In the genomic region with DNA sequence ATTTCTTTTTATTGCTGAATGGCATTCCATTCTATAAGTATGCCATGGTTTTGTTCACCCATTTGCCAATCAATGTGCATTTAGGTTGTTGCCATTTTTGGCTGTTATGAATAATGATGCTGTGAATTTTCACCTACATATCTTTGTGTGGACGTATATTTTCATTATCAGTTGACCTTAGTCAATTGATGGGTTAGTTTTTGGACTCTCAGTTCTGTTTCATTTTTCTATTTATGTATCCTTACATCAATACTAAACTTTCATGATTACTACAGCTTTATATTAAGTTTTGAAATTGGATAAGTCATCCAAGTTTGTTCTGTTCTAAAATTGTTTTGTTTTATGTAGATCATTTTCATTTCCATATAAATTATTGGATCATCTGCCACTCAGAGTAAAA, we compare ENCODE assay signal across 1 cellular context.
A peak's percentile ranks its signal among the peaks of the same experiment; 100 is the strongest.
TF ChIP-seq lines count a peak whose summit lies in the region.

No MANE protein-coding gene starts in this region.

TF ChIP-seq in GM12878, 131 proteins besides CTCF, POLR2A, EP300 and RAD21 (continued from another document and continues in another):
- TF ChIP-seq, protein P1, sequence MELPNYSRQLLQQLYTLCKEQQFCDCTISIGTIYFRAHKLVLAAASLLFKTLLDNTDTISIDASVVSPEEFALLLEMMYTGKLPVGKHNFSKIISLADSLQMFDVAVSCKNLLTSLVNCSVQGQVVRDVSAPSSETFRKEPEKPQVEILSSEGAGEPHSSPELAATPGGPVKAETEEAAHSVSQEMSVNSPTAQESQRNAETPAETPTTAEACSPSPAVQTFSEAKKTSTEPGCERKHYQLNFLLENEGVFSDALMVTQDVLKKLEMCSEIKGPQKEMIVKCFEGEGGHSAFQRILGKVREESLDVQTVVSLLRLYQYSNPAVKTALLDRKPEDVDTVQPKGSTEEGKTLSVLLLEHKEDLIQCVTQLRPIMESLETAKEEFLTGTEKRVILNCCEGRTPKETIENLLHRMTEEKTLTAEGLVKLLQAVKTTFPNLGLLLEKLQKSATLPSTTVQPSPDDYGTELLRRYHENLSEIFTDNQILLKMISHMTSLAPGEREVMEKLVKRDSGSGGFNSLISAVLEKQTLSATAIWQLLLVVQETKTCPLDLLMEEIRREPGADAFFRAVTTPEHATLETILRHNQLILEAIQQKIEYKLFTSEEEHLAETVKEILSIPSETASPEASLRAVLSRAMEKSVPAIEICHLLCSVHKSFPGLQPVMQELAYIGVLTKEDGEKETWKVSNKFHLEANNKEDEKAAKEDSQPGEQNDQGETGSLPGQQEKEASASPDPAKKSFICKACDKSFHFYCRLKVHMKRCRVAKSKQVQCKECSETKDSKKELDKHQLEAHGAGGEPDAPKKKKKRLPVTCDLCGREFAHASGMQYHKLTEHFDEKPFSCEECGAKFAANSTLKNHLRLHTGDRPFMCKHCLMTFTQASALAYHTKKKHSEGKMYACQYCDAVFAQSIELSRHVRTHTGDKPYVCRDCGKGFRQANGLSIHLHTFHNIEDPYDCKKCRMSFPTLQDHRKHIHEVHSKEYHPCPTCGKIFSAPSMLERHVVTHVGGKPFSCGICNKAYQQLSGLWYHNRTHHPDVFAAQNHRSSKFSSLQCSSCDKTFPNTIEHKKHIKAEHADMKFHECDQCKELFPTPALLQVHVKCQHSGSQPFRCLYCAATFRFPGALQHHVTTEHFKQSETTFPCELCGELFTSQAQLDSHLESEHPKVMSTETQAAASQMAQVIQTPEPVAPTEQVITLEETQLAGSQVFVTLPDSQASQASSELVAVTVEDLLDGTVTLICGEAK (IDR thresholded peaks at IDR 0.05; ENCODE audit: borderline replicate concordance): no peak
- TF ChIP-seq MEF2A (IDR thresholded peaks at IDR 0.05; ENCODE audit: insufficient read depth, low read depth, low read length) (peak; percentile 86), GATAD2B (conservative IDR thresholded peaks at IDR 0.05; ENCODE audit: low read depth) (no peak), SP1 (IDR thresholded peaks at IDR 0.05; ENCODE audit: low read depth, low read length) (no peak), PAX8 (IDR thresholded peaks at IDR 0.05) (no peak), FOS (IDR thresholded peaks at IDR 0.05; ENCODE audit: borderline replicate concordance, extremely low read depth, insufficient read length) (no peak), FOXM1 (IDR thresholded peaks at IDR 0.05; ENCODE audit: low read depth, low read length) (peak; percentile 60; the same call in 1 of the 2 replicates), MEF2B (IDR thresholded peaks at IDR 0.05; ENCODE audit: partially characterized antibody, poor library complexity, severe bottlenecking) (peak; percentile 46), BACH1 (IDR thresholded peaks at IDR 0.05; ENCODE audit: borderline replicate concordance) (no peak), NR2C2 (IDR thresholded peaks at IDR 0.05; ENCODE audit: borderline replicate concordance, control insufficient read depth, insufficient read length, low read depth) (no peak), IRF4 (IDR thresholded peaks at IDR 0.05; ENCODE audit: low read depth, low read length) (peak; percentile 29; the same call in 1 of the 2 replicates), KAT2A (conservative IDR thresholded peaks at IDR 0.05; ENCODE audit: control insufficient read depth, low read depth, low read length) (no peak), ZBED1 (IDR thresholded peaks at IDR 0.05; ENCODE audit: borderline replicate concordance) (no peak), KLF5 (IDR thresholded peaks at IDR 0.05; ENCODE audit: partially characterized antibody) (no peak), TAF1 (IDR thresholded peaks at IDR 0.05; ENCODE audit: borderline replicate concordance, low read depth, low read length) (no peak), RUNX3 (IDR thresholded peaks at IDR 0.05; ENCODE audit: low read length) (peak; percentile 73; the same call in 1 of the 2 replicates), MTA2 (IDR thresholded peaks at IDR 0.05; ENCODE audit: low read depth) (no peak), ETV6 (conservative IDR thresholded peaks at IDR 0.05 in 1 of 2, IDR thresholded peaks at IDR 0.05 in 1 of 2; ENCODE audit: borderline replicate concordance in 1 of 2, low read depth in 1 of 2) (no peak), RCOR1 (conservative IDR thresholded peaks at IDR 0.05; ENCODE audit: low read depth, low read length) (no peak), SRF (IDR thresholded peaks at IDR 0.05; ENCODE audit: low read depth in 2 of 2, low read length in 2 of 2) (0 out of 4 replicates have a peak, but pooled peaks of 1 of the 2 experiments have one; percentile 19), BHLHE40 (IDR thresholded peaks at IDR 0.05; ENCODE audit: borderline replicate concordance in 1 of 2, low read depth in 2 of 2, low read length in 1 of 2) (no peak), POLR2AphosphoS5 (IDR thresholded peaks at IDR 0.05; ENCODE audit: low read length) (no peak), SMC3 (IDR thresholded peaks at IDR 0.05; ENCODE audit: borderline replicate concordance, low read length) (no peak), NFXL1 (IDR thresholded peaks at IDR 0.05; ENCODE audit: borderline replicate concordance) (no peak), RB1 (IDR thresholded peaks at IDR 0.05; ENCODE audit: borderline replicate concordance) (no peak), ZZZ3 (IDR thresholded peaks at IDR 0.05; ENCODE audit: control insufficient read depth, insufficient read length, low read depth) (no peak), NR2F1 (conservative IDR thresholded peaks at IDR 0.05) (0 out of 2 replicates have a peak, but pooled peaks have one; percentile 54), CBX5 (IDR thresholded peaks at IDR 0.05; ENCODE audit: low read depth) (no peak), JUNB (IDR thresholded peaks at IDR 0.05) (peak; percentile 83), ATF7 (IDR thresholded peaks at IDR 0.05; ENCODE audit: low read depth) (0 out of 2 replicates have a peak, but pooled peaks have one; percentile 19), CBFB (IDR thresholded peaks at IDR 0.05; ENCODE audit: low read depth) (no peak), SIX5 (IDR thresholded peaks at IDR 0.05; ENCODE audit: low read depth, low read length, severe bottlenecking) (no peak), ZNF384 (IDR thresholded peaks at IDR 0.05; ENCODE audit: borderline replicate concordance, low read depth, low read length) (no peak), SREBF2 (IDR thresholded peaks at IDR 0.05; ENCODE audit: low read length) (no peak), E4F1 (IDR thresholded peaks at IDR 0.05; ENCODE audit: borderline replicate concordance, partially characterized antibody) (no peak), POLR2AphosphoS2 (IDR thresholded peaks at IDR 0.05; ENCODE audit: low read depth, low read length) (no peak), ASH2L (IDR thresholded peaks at IDR 0.05; ENCODE audit: borderline replicate concordance, low read depth) (no peak), BCL11A (IDR thresholded peaks at IDR 0.05; ENCODE audit: low read depth, low read length) (0 out of 2 replicates have a peak, but pooled peaks have one; percentile 20), SPI1 (IDR thresholded peaks at IDR 0.05; ENCODE audit: borderline replicate concordance, insufficient read depth, low read depth, low read length) (no peak)
- TF ChIP-seq, protein P2, sequence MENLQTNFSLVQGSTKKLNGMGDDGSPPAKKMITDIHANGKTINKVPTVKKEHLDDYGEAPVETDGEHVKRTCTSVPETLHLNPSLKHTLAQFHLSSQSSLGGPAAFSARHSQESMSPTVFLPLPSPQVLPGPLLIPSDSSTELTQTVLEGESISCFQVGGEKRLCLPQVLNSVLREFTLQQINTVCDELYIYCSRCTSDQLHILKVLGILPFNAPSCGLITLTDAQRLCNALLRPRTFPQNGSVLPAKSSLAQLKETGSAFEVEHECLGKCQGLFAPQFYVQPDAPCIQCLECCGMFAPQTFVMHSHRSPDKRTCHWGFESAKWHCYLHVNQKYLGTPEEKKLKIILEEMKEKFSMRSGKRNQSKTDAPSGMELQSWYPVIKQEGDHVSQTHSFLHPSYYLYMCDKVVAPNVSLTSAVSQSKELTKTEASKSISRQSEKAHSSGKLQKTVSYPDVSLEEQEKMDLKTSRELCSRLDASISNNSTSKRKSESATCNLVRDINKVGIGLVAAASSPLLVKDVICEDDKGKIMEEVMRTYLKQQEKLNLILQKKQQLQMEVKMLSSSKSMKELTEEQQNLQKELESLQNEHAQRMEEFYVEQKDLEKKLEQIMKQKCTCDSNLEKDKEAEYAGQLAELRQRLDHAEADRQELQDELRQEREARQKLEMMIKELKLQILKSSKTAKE (IDR thresholded peaks at IDR 0.05; ENCODE audit: low read depth, poor library complexity, severe bottlenecking): no peak
- TF ChIP-seq, protein P3, sequence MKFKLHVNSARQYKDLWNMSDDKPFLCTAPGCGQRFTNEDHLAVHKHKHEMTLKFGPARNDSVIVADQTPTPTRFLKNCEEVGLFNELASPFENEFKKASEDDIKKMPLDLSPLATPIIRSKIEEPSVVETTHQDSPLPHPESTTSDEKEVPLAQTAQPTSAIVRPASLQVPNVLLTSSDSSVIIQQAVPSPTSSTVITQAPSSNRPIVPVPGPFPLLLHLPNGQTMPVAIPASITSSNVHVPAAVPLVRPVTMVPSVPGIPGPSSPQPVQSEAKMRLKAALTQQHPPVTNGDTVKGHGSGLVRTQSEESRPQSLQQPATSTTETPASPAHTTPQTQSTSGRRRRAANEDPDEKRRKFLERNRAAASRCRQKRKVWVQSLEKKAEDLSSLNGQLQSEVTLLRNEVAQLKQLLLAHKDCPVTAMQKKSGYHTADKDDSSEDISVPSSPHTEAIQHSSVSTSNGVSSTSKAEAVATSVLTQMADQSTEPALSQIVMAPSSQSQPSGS (IDR thresholded peaks at IDR 0.05; ENCODE audit: low read length): peak; percentile 80
- TF ChIP-seq, protein P4, sequence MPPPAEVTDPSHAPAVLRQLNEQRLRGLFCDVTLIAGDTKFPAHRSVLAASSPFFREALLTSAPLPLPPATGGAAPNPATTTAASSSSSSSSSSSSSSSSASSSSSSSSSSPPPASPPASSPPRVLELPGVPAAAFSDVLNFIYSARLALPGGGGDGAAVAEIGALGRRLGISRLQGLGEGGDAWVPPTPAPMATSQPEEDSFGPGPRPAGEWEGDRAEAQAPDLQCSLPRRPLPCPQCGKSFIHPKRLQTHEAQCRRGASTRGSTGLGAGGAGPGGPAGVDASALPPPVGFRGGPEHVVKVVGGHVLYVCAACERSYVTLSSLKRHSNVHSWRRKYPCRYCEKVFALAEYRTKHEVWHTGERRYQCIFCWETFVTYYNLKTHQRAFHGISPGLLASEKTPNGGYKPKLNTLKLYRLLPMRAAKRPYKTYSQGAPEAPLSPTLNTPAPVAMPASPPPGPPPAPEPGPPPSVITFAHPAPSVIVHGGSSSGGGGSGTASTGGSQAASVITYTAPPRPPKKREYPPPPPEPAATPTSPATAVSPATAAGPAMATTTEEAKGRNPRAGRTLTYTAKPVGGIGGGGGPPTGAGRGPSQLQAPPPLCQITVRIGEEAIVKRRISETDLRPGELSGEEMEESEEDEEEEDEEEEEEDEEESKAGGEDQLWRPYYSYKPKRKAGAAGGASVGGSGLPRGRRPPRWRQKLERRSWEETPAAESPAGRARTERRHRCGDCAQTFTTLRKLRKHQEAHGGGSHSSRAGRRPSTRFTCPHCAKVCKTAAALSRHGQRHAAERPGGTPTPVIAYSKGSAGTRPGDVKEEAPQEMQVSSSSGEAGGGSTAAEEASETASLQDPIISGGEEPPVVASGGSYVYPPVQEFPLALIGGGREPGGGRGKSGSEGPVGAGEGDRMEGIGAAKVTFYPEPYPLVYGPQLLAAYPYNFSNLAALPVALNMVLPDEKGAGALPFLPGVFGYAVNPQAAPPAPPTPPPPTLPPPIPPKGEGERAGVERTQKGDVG (CRISPR knock-in tag; IDR thresholded peaks at IDR 0.05): no peak
- TF ChIP-seq, protein P5, sequence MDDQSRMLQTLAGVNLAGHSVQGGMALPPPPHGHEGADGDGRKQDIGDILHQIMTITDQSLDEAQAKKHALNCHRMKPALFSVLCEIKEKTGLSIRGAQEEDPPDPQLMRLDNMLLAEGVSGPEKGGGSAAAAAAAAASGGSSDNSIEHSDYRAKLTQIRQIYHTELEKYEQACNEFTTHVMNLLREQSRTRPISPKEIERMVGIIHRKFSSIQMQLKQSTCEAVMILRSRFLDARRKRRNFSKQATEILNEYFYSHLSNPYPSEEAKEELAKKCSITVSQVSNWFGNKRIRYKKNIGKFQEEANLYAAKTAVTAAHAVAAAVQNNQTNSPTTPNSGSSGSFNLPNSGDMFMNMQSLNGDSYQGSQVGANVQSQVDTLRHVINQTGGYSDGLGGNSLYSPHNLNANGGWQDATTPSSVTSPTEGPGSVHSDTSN (IDR thresholded peaks at IDR 0.05; ENCODE audit: insufficient replicate concordance, low read depth, low read length): no peak
- TF ChIP-seq, protein P6, sequence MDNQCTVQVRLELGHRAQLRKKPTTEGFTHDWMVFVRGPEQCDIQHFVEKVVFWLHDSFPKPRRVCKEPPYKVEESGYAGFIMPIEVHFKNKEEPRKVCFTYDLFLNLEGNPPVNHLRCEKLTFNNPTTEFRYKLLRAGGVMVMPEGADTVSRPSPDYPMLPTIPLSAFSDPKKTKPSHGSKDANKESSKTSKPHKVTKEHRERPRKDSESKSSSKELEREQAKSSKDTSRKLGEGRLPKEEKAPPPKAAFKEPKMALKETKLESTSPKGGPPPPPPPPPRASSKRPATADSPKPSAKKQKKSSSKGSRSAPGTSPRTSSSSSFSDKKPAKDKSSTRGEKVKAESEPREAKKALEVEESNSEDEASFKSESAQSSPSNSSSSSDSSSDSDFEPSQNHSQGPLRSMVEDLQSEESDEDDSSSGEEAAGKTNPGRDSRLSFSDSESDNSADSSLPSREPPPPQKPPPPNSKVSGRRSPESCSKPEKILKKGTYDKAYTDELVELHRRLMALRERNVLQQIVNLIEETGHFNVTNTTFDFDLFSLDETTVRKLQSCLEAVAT (IDR thresholded peaks at IDR 0.05): no peak
